31 cellular contexts compared by ENCODE assay signal in the genomic region with DNA sequence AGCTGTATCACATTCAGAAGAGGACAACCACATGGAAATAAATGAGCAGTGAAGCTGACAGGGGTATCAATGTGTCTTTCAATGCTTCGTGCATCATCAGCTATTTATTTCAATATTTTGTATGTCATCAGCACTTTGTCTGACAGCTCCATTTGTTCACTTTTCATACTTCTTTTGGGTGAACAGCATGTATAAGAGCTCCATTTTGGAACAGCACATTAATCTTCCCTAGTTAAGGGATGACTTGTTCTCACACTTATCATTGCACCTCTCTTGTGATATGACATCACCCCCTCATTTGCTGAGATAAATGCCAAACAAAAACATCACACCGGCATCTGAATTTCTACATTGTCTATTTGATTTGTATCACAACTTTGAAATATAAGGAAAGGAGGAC.
A peak's percentile ranks its signal among the peaks of the same experiment; 100 is the strongest.
DNase-seq lines count a peak whose midpoint lies in the region; ATAC-seq and TF ChIP-seq lines count a peak whose summit lies in the region.
"Had no signal": no experiment of that assay in that cellular context is flagged by ENCODE, and none has a peak within 500 bp of the region (broad histone marks: within the 10 kb centered on the region; RNA-seq: fewer than 3 reads in every experiment).

No MANE protein-coding gene starts in this region.

- H3K27ac Mint-ChIP-seq in activated CD4-positive, alpha-beta memory T cell treated with anti-CD3 and anti-CD28 coated beads, Interleukin-2, amount 10 ng/mL, durations not matched to agents 7 days and 5 days: peak overlapping the region; percentile 58
- H3K27ac Mint-ChIP-seq in activated CD4-positive, alpha-beta memory T cell treated with anti-CD3 and anti-CD28 coated beads for 36 hours: no peak overlapping the region
- peak overlapping the region in 2 of 3 donors; percentile 47 to 69 for H3K27ac Mint-ChIP-seq in CD4-positive, CD25-positive, alpha-beta regulatory T cell
- H3K27ac Mint-ChIP-seq in activated naive CD8-positive, alpha-beta T cell treated with anti-CD3 and anti-CD28 coated beads, Interleukin-2, amount 50 U/mL, for 24 hours: peak overlapping the region; percentile 68
- H3K27ac Mint-ChIP-seq: CD4-positive, alpha-beta T cell; GM23338; neural progenitor cell had no signal

- TF ChIP-seq EP300 in upper lobe of left lung (IDR thresholded peaks at IDR 0.05): no peak

- DNase-seq in activated CD4-positive, alpha-beta memory T cell treated with anti-CD3 and anti-CD28 coated beads, Interleukin-2, amount 10 ng/mL, durations not matched to agents 7 days and 5 days: no peak
- no peak for DNase-seq in activated CD4-positive, alpha-beta memory T cell treated with anti-CD3 and anti-CD28 coated beads for 36 hours
- DNase-seq in CD4-positive, CD25-positive, alpha-beta regulatory T cell: no peak
- DNase-seq in activated naive CD8-positive, alpha-beta T cell treated with anti-CD3 and anti-CD28 coated beads, Interleukin-2, amount 50 U/mL, for 24 hours: no peak
- no peak for DNase-seq in upper lobe of left lung
- DNase-seq: activated B cell treated with CpG ODN at 0.5 μM for 24 hours; adrenal gland; CD4-positive, alpha-beta T cell; DMS79 treated with DMSO at 0.1 percent for 48 hours; esophagus squamous epithelium; foreskin keratinocyte; GF-D8; head of caudate nucleus; IMR-90; islet precursor cell; left lung; mesenchymal stem cell; NCI-H1092; NCI-H1694; NCI-H446 treated with DMSO at 0.1 percent for 48 hours; NCI-H82; pancreas; SJCRH30; stimulated activated naive CD4-positive, alpha-beta T cell treated with Interleukin-2 at 50 U/mL for 16 hours; testis had no signal

- peaks cover 7% of the 10 kb centered on the region for H3K9me3 Mint-ChIP-seq in activated CD4-positive, alpha-beta memory T cell treated with anti-CD3 and anti-CD28 coated beads, Interleukin-2, amount 10 ng/mL, durations not matched to agents 7 days and 5 days
- H3K9me3 Mint-ChIP-seq in activated CD4-positive, alpha-beta memory T cell treated with anti-CD3 and anti-CD28 coated beads for 36 hours: no peaks in the 10 kb centered on the region
- no peaks in the 10 kb centered on the region for H3K9me3 Mint-ChIP-seq in CD4-positive, CD25-positive, alpha-beta regulatory T cell
- no peaks in the 10 kb centered on the region for H3K9me3 Mint-ChIP-seq in activated naive CD8-positive, alpha-beta T cell treated with anti-CD3 and anti-CD28 coated beads, Interleukin-2, amount 50 U/mL, for 24 hours
- H3K9me3 Mint-ChIP-seq: activated B cell treated with CpG ODN at 0.5 μM for 24 hours; CD4-positive, alpha-beta T cell; central memory CD8-positive, alpha-beta T cell; dendritic cell treated with granulocyte-macrophage colony-stimulating factor and Interleukin-4, amounts not matched to agents 40 ng/mL and 50 ng/mL, for 4 days; GM23338; neural progenitor cell had no signal

- H3K9me3 ChIP-seq in CD4-positive, CD25-positive, alpha-beta regulatory T cell (ENCODE audit: control insufficient read depth in 2 of 2, low read length in 2 of 2): no peaks in the 10 kb centered on the region
- no peaks in the 10 kb centered on the region for H3K9me3 ChIP-seq in OCI-LY3 (ENCODE audit: insufficient read depth, low read length)
- no peaks in the 10 kb centered on the region for H3K9me3 ChIP-seq in upper lobe of left lung
- H3K9me3 ChIP-seq: adrenal gland, esophagus squamous epithelium, left lung, pancreas, SJCRH30, testis had no signal

- H3K9ac ChIP-seq in OCI-LY3 (ENCODE audit: low read length): no peak overlapping the region
- H3K9ac ChIP-seq: neural progenitor cell had no signal

- no peaks in the 10 kb centered on the region for H3K27me3 Mint-ChIP-seq in activated CD4-positive, alpha-beta memory T cell treated with anti-CD3 and anti-CD28 coated beads, Interleukin-2, amount 10 ng/mL, durations not matched to agents 7 days and 5 days
- H3K27me3 Mint-ChIP-seq in activated CD4-positive, alpha-beta memory T cell treated with anti-CD3 and anti-CD28 coated beads for 36 hours: no peaks in the 10 kb centered on the region
- H3K27me3 Mint-ChIP-seq in CD4-positive, CD25-positive, alpha-beta regulatory T cell: no peaks in the 10 kb centered on the region
- no peaks in the 10 kb centered on the region for H3K27me3 Mint-ChIP-seq in activated naive CD8-positive, alpha-beta T cell treated with anti-CD3 and anti-CD28 coated beads, Interleukin-2, amount 50 U/mL, for 24 hours
- H3K27me3 Mint-ChIP-seq: activated B cell treated with CpG ODN at 0.5 μM for 24 hours; CD4-positive, alpha-beta T cell; central memory CD8-positive, alpha-beta T cell; dendritic cell treated with granulocyte-macrophage colony-stimulating factor and Interleukin-4, amounts not matched to agents 40 ng/mL and 50 ng/mL, for 4 days had no signal

- POLR2A ChIA-PET in activated CD4-positive, alpha-beta memory T cell treated with anti-CD3 and anti-CD28 coated beads, Interleukin-2, amount 10 ng/mL, durations not matched to agents 7 days and 5 days (lab: Charles Lee): interaction anchor here (0.6 to 2.4 kb wide), 9 partner anchors 60 to 353 kb away, joined by 3 to 13 read pairs (median 5); a partner anchor contains a TSS
- POLR2A ChIA-PET in activated CD4-positive, alpha-beta memory T cell treated with anti-CD3 and anti-CD28 coated beads for 36 hours (lab: Charles Lee): no interaction called here

- H3K4me3 Mint-ChIP-seq in activated CD4-positive, alpha-beta memory T cell treated with anti-CD3 and anti-CD28 coated beads, Interleukin-2, amount 10 ng/mL, durations not matched to agents 7 days and 5 days: no peak overlapping the region
- H3K4me3 Mint-ChIP-seq in activated CD4-positive, alpha-beta memory T cell treated with anti-CD3 and anti-CD28 coated beads for 36 hours: no peak overlapping the region
- H3K4me3 Mint-ChIP-seq in CD4-positive, CD25-positive, alpha-beta regulatory T cell: no peak overlapping the region
- no peak overlapping the region for H3K4me3 Mint-ChIP-seq in activated naive CD8-positive, alpha-beta T cell treated with anti-CD3 and anti-CD28 coated beads, Interleukin-2, amount 50 U/mL, for 24 hours
- H3K4me3 Mint-ChIP-seq: activated B cell treated with CpG ODN at 0.5 μM for 24 hours; CD4-positive, alpha-beta T cell; central memory CD8-positive, alpha-beta T cell; dendritic cell treated with granulocyte-macrophage colony-stimulating factor and Interleukin-4, amounts not matched to agents 40 ng/mL and 50 ng/mL, for 4 days; GM23338; neural progenitor cell had no signal

- H2AFZ ChIP-seq in OCI-LY3 (ENCODE audit: low read depth, low read length): no peak overlapping the region
- H2AFZ ChIP-seq: neural progenitor cell had no signal

- no peaks in the 10 kb centered on the region for H3K79me2 ChIP-seq in OCI-LY3 (ENCODE audit: low read length)

- no peaks in the 10 kb centered on the region for H3K36me3 ChIP-seq in CD4-positive, CD25-positive, alpha-beta regulatory T cell (ENCODE audit: control insufficient read depth, insufficient read depth, low read length)
- no peaks in the 10 kb centered on the region for H3K36me3 ChIP-seq in OCI-LY3 (replicated peaks; ENCODE audit: low read depth, low read length)
- H3K36me3 ChIP-seq in upper lobe of left lung: no peaks in the 10 kb centered on the region
- H3K36me3 ChIP-seq: adrenal gland, esophagus squamous epithelium, left lung, neural progenitor cell, pancreas, SJCRH30 had no signal

- no peak overlapping the region for H3K4me3 ChIP-seq in CD4-positive, CD25-positive, alpha-beta regulatory T cell (ENCODE audit: low read depth, low read length)
- no peak overlapping the region for H3K4me3 ChIP-seq in OCI-LY3 (ENCODE audit: low read length)
- H3K4me3 ChIP-seq in upper lobe of left lung: no peak overlapping the region
- H3K4me3 ChIP-seq: adrenal gland, esophagus squamous epithelium, GM23338, left lung, neural progenitor cell, pancreas, SJCRH30, testis had no signal

- TF ChIP-seq CTCF in OCI-LY3 (IDR thresholded peaks at IDR 0.05; ENCODE audit: low read depth, low read length): no peak
- TF ChIP-seq CTCF in upper lobe of left lung (IDR thresholded peaks at IDR 0.05): no peak

- peaks cover 19% of the 10 kb centered on the region for H3K36me3 Mint-ChIP-seq in activated CD4-positive, alpha-beta memory T cell treated with anti-CD3 and anti-CD28 coated beads, Interleukin-2, amount 10 ng/mL, durations not matched to agents 7 days and 5 days (ENCODE audit: low read depth)
- H3K36me3 Mint-ChIP-seq in activated CD4-positive, alpha-beta memory T cell treated with anti-CD3 and anti-CD28 coated beads for 36 hours: no peaks in the 10 kb centered on the region
- H3K36me3 Mint-ChIP-seq in CD4-positive, CD25-positive, alpha-beta regulatory T cell: no peaks in the 10 kb centered on the region
- H3K36me3 Mint-ChIP-seq in activated naive CD8-positive, alpha-beta T cell treated with anti-CD3 and anti-CD28 coated beads, Interleukin-2, amount 50 U/mL, for 24 hours (ENCODE audit: low read depth): no peaks in the 10 kb centered on the region
- H3K36me3 Mint-ChIP-seq: neural progenitor cell had no signal

- ATAC-seq in CD4-positive, CD25-positive, alpha-beta regulatory T cell (ENCODE audit: low read depth in 2 of 2): peak; percentile 7 to 10
- no peak for ATAC-seq in activated naive CD8-positive, alpha-beta T cell treated with anti-CD3 and anti-CD28 coated beads, Interleukin-2, amount 50 U/mL, for 24 hours
- ATAC-seq in upper lobe of left lung (ENCODE audit: low FRiP score in 2 of 2): no peak
- no peak for ATAC-seq in GM21367 (IDR thresholded peaks at IDR 0.05; ENCODE audit: unreplicated experiment)
- ATAC-seq: foreskin keratinocyte, GM23338, left lung had no signal

- H3K27ac ChIP-seq in CD4-positive, CD25-positive, alpha-beta regulatory T cell (ENCODE audit: insufficient read depth, low read length, poor library complexity, severe bottlenecking): no peak overlapping the region
- peak overlapping the region; percentile 51 for H3K27ac ChIP-seq in OCI-LY3 (ENCODE audit: low read length)
- H3K27ac ChIP-seq in upper lobe of left lung: no peak overlapping the region
- H3K27ac ChIP-seq: adrenal gland, esophagus squamous epithelium, foreskin keratinocyte, left lung, neural progenitor cell, pancreas, SJCRH30, testis had no signal

- CTCF ChIA-PET in activated CD4-positive, alpha-beta memory T cell treated with anti-CD3 and anti-CD28 coated beads, Interleukin-2, amount 10 ng/mL, durations not matched to agents 7 days and 5 days (lab: Charles Lee): interaction anchor here (1.0 to 3.8 kb wide), 9 partner anchors 15 to 284 kb away, joined by 3 to 23 read pairs (median 5); no protein-coding TSS in a partner anchor
- CTCF ChIA-PET in activated CD4-positive, alpha-beta memory T cell treated with anti-CD3 and anti-CD28 coated beads for 36 hours (lab: Charles Lee): interaction anchor here (0.6 to 3.4 kb wide), 17 partner anchors 20 to 483 kb away, joined by 3 to 23 read pairs (median 4); no protein-coding TSS in a partner anchor

- intact Hi-C loops in activated CD4-positive, alpha-beta memory T cell treated with anti-CD3 and anti-CD28 coated beads for 36 hours (cut with micrococcal nuclease): loop anchor here (2.0 to 5.0 kb wide), 5 partner anchors 59 to 354 kb away; a partner anchor contains a TSS

- H3K4me2 ChIP-seq in OCI-LY3 (ENCODE audit: low read length): peak overlapping the region; percentile 28; the same call in 1 of the 2 replicates
- H3K4me2 ChIP-seq: GM23338, neural progenitor cell had no signal

- H3K27me3 ChIP-seq in CD4-positive, CD25-positive, alpha-beta regulatory T cell (ENCODE audit: control insufficient read depth, insufficient read depth, low read length): no peaks in the 10 kb centered on the region
- H3K27me3 ChIP-seq in OCI-LY3 (ENCODE audit: low read depth, low read length): no peaks in the 10 kb centered on the region
- no peaks in the 10 kb centered on the region for H3K27me3 ChIP-seq in upper lobe of left lung
- H3K27me3 ChIP-seq: adrenal gland, esophagus squamous epithelium, foreskin keratinocyte, left lung, neural progenitor cell, pancreas, SJCRH30, testis had no signal

- peaks cover 36% of the 10 kb centered on the region for H3K4me1 Mint-ChIP-seq in activated CD4-positive, alpha-beta memory T cell treated with anti-CD3 and anti-CD28 coated beads, Interleukin-2, amount 10 ng/mL, durations not matched to agents 7 days and 5 days
- H3K4me1 Mint-ChIP-seq in activated CD4-positive, alpha-beta memory T cell treated with anti-CD3 and anti-CD28 coated beads for 36 hours (ENCODE audit: low read depth): peaks cover 31% of the 10 kb centered on the region
- peaks cover 15 to 28% (median 24%) of the 10 kb centered on the region in 4 donors for H3K4me1 Mint-ChIP-seq in CD4-positive, CD25-positive, alpha-beta regulatory T cell
- peaks cover 35% of the 10 kb centered on the region for H3K4me1 Mint-ChIP-seq in activated naive CD8-positive, alpha-beta T cell treated with anti-CD3 and anti-CD28 coated beads, Interleukin-2, amount 50 U/mL, for 24 hours
- H3K4me1 Mint-ChIP-seq: neural progenitor cell had no signal

- no peak for TF ChIP-seq POLR2A in upper lobe of left lung (IDR thresholded peaks at IDR 0.05)

- no peaks in the 10 kb centered on the region for H4K20me1 ChIP-seq in OCI-LY3 (ENCODE audit: insufficient read depth, low read length)

- H3K4me1 ChIP-seq in CD4-positive, CD25-positive, alpha-beta regulatory T cell (ENCODE audit: control insufficient read depth, insufficient read depth, low read length, poor library complexity, severe bottlenecking): peaks cover 20% of the 10 kb centered on the region
- H3K4me1 ChIP-seq in OCI-LY3 (ENCODE audit: low read length) (peaks cover 41% of the 10 kb centered on the region), upper lobe of left lung (peaks cover 0 to 5% (median 0%) of the 10 kb centered on the region in 4 donors)
- H3K4me1 ChIP-seq: adrenal gland, esophagus squamous epithelium, foreskin keratinocyte, neural progenitor cell, SJCRH30, testis had no signal

- WGBS in upper lobe of left lung, 2 donors: 86 to 89% methylated on average over 2 of the region's 2 CpGs

Comparison
In these comparisons a context has a peak if more than half of its experiments do, and no peak if none do; other contexts are left out.
1. ATAC-seq: peak in CD4-positive, CD25-positive, alpha-beta regulatory T cell (2 of 2); none in activated naive CD8-positive, alpha-beta T cell treated with anti-CD3 and anti-CD28 coated beads, Interleukin-2, amount 50 U/mL, for 24 hours (single experiment), upper lobe of left lung (0 of 2) and GM21367 (single experiment).